10 cellular contexts compared by ENCODE assay signal in genomic region chr6:2157441-2158127, GRCh38.
A peak's percentile ranks its signal among the peaks of the same experiment; 100 is the strongest.
DNase-seq lines count a peak whose midpoint lies in the region; ATAC-seq and TF ChIP-seq lines count a peak whose summit lies in the region.
"Had no signal": no experiment of that assay in that cellular context is flagged by ENCODE, and none has a peak within 500 bp of the region (broad histone marks: within the 10 kb centered on the region; RNA-seq: fewer than 3 reads in every experiment).

No MANE protein-coding gene starts in this region.

- no peaks in the 10 kb centered on the region for H3K36me3 Mint-ChIP-seq in activated naive CD4-positive, alpha-beta T cell treated with anti-CD3 and anti-CD28 coated beads, Interleukin-2, amount 50 U/mL, for 72 hours
- H3K36me3 Mint-ChIP-seq: memory B cell had no signal

- no peak for TF ChIP-seq POLR2A in esophagus squamous epithelium (IDR thresholded peaks at IDR 0.05)

- intact Hi-C loops in esophagus squamous epithelium (cut with DNase I): no loop called here

- peaks cover 36% of the 10 kb centered on the region for H3K4me1 Mint-ChIP-seq in stimulated activated naive CD8-positive, alpha-beta T cell treated with anti-CD3 and anti-CD28 coated beads, Interleukin-15, amount 100 ng/mL, for 72 hours

- WGBS in esophagus squamous epithelium, 2 donors: 21 to 50% methylated on average over 1 of the region's 1 CpG

- H3K4me1 ChIP-seq in esophagus squamous epithelium: peaks cover 0 to 15% (median 5%) of the 10 kb centered on the region in 3 donors
- H3K4me1 ChIP-seq: Caco-2 had no signal

- peak overlapping the region in 1 of 4 donors; percentile 43 for H3K27ac ChIP-seq in esophagus squamous epithelium

- ATAC-seq in activated naive CD4-positive, alpha-beta T cell treated with anti-CD3 and anti-CD28 coated beads, Interleukin-2, amount 50 U/mL, for 72 hours: peak; percentile 60 to 86
- peak; percentile 54 for ATAC-seq in HG03565 (IDR thresholded peaks at IDR 0.05; ENCODE audit: unreplicated experiment)
- ATAC-seq in stimulated activated naive CD8-positive, alpha-beta T cell treated with anti-CD3 and anti-CD28 coated beads, Interleukin-15, amount 100 ng/mL, for 72 hours: peak; percentile 85
- ATAC-seq in HG02852 (IDR thresholded peaks at IDR 0.05; ENCODE audit: unreplicated experiment): no peak

- TF ChIP-seq CTCF in esophagus squamous epithelium (IDR thresholded peaks at IDR 0.05): no peak

- no peaks in the 10 kb centered on the region for H3K9me3 ChIP-seq in esophagus squamous epithelium
- H3K9me3 ChIP-seq: Caco-2 had no signal

- H3K27me3 ChIP-seq in esophagus squamous epithelium: no peaks in the 10 kb centered on the region

- peak in 1 of 2 donors; percentile 32 for DNase-seq in activated naive CD4-positive, alpha-beta T cell treated with anti-CD3 and anti-CD28 coated beads, Interleukin-2, amount 50 U/mL, for 72 hours (ENCODE audit: low spot score in 2 of 2)
- no peak for DNase-seq in activated naive CD4-positive, alpha-beta T cell (lab: John Stamatoyannopoulos, UW)
- peak; percentile 6 for DNase-seq in central memory CD4-positive, alpha-beta T cell
- peak; percentile 36 to 42 for DNase-seq in stimulated activated naive CD8-positive, alpha-beta T cell treated with anti-CD3 and anti-CD28 coated beads, Interleukin-15, amount 100 ng/mL, for 72 hours
- DNase-seq in DMS 273 (lab: John Stamatoyannopoulos, UW; ENCODE audit: unreplicated experiment) (no peak), esophagus squamous epithelium (lab: John Stamatoyannopoulos, UW) (no peak)
- DNase-seq: Caco-2 had no signal

- no peak overlapping the region for H3K27ac Mint-ChIP-seq in activated naive CD4-positive, alpha-beta T cell treated with anti-CD3 and anti-CD28 coated beads, Interleukin-2, amount 50 U/mL, for 72 hours
- H3K27ac Mint-ChIP-seq in stimulated activated naive CD8-positive, alpha-beta T cell treated with anti-CD3 and anti-CD28 coated beads, Interleukin-15, amount 100 ng/mL, for 72 hours: no peak overlapping the region
- H3K27ac Mint-ChIP-seq: memory B cell had no signal

- H3K4me3 Mint-ChIP-seq in stimulated activated naive CD8-positive, alpha-beta T cell treated with anti-CD3 and anti-CD28 coated beads, Interleukin-15, amount 100 ng/mL, for 72 hours: peak overlapping the region in 1 of 2 donors; percentile 32
- H3K4me3 Mint-ChIP-seq: memory B cell had no signal

- H3K4me3 ChIP-seq in esophagus squamous epithelium: no peak overlapping the region

- no peaks in the 10 kb centered on the region for H3K9me3 Mint-ChIP-seq in activated naive CD4-positive, alpha-beta T cell treated with anti-CD3 and anti-CD28 coated beads, Interleukin-2, amount 50 U/mL, for 72 hours
- H3K9me3 Mint-ChIP-seq in stimulated activated naive CD8-positive, alpha-beta T cell treated with anti-CD3 and anti-CD28 coated beads, Interleukin-15, amount 100 ng/mL, for 72 hours: no peaks in the 10 kb centered on the region
- H3K9me3 Mint-ChIP-seq: memory B cell had no signal

- no peaks in the 10 kb centered on the region for H3K36me3 ChIP-seq in esophagus squamous epithelium

- peaks cover 7% of the 10 kb centered on the region for H3K27me3 Mint-ChIP-seq in stimulated activated naive CD8-positive, alpha-beta T cell treated with anti-CD3 and anti-CD28 coated beads, Interleukin-15, amount 100 ng/mL, for 72 hours
- H3K27me3 Mint-ChIP-seq: memory B cell had no signal

Comparison
In these comparisons a context has a peak if more than half of its experiments do, and no peak if none do; other contexts are left out.
1. DNase-seq: peak in central memory CD4-positive, alpha-beta T cell (single experiment) and stimulated activated naive CD8-positive, alpha-beta T cell treated with anti-CD3 and anti-CD28 coated beads, Interleukin-15, amount 100 ng/mL, for 72 hours (2 of 2); none in activated naive CD4-positive, alpha-beta T cell (0 of 4), DMS 273 (single experiment) and esophagus squamous epithelium (single experiment).